In the genomic region with DNA sequence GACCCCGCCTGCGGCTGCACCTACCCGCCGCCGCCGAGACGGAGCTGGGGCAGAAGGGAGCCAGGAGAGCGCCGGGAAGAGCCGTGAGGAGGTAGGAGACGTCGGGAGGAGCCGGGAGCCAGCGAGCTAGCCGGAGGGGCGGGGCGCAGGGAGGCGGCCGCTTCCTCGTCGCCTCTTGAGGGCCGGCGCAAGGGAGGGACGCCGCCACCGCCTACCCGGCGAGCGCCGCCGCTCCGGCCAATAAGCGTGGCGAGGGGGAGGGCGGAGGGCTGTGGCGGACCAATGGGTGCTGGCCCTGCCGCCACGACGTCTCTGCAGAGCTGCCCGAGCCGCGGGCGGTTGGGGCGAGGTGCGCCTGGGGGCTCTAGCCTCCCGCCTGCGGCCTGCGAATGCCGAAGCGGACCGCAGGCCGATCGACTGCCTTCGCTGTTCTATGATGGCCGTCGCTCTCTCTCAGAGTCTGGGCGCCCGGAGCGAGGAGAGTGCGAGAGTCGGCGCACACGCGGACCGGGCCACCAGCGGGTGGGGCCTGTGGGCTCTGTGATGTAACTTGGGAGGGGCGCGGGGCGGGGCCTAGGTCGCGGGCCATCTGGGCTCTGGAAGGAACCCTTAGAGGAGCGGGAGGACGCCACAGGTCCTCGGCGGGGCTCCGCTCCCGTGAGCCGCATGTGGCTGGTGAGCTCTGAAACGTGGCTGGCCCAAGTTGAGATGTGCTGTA, we compare ENCODE assay signal across 8 cellular contexts.
DNase-seq lines count a peak whose midpoint lies in the region; ATAC-seq and TF ChIP-seq lines count a peak whose summit lies in the region.

No MANE protein-coding gene starts in this region.

- DNase-seq in EH (ENCODE audit: low read depth) (peak; percentile 98), GOT3 (lab: John Stamatoyannopoulos, UW) (peak; percentile 84), LNCaP clone FGC (ENCODE audit: low read depth) (peak; percentile 90), RPMI8226 (peak; percentile 97), fibroblast of pulmonary artery (ENCODE audit: low read depth) (peak; percentile 97)
- DNase-seq in activated T-helper 9 cell treated with anti-CD3 and anti-CD28 coated beads, Interleukin-2, amount 50 U/mL, for 16 hours (ENCODE audit: low read depth), result peak; percentile 93
- DNase-seq in natural killer cell treated with Interleukin-12 subunit alpha and Interleukin-12 subunit beta and Interleukin-15 and Interleukin-18, amount 100 ng/mL, for 72 hours (ENCODE audit: low spot score), result peak; percentile 97
- peak; percentile 96 for DNase-seq in stimulated activated naive CD4-positive, alpha-beta T cell treated with Interleukin-2 at 50 U/mL for 16 hours (lab: John Stamatoyannopoulos, UW)

- no peaks in the 10 kb centered on the region for H3K36me3 Mint-ChIP-seq in natural killer cell treated with Interleukin-12 subunit alpha and Interleukin-12 subunit beta and Interleukin-15 and Interleukin-18, amount 100 ng/mL, for 72 hours

- H3K4me1 Mint-ChIP-seq in natural killer cell treated with Interleukin-12 subunit alpha and Interleukin-12 subunit beta and Interleukin-15 and Interleukin-18, amount 100 ng/mL, for 72 hours (ENCODE audit: low read depth in 2 of 2), result peaks cover 26 to 29% of the 10 kb centered on the region in 2 donors

- peak; percentile 99 for ATAC-seq in natural killer cell treated with Interleukin-12 subunit alpha and Interleukin-12 subunit beta and Interleukin-15 and Interleukin-18, amount 100 ng/mL, for 72 hours

- TF ChIP-seq CTCF in LNCaP clone FGC (IDR thresholded peaks at IDR 0.05; ENCODE audit: control insufficient read depth, extremely low read depth, insufficient read depth) (0 out of 2 replicates have a peak, but pooled peaks have one; percentile 8), fibroblast of pulmonary artery (IDR thresholded peaks at IDR 0.05; ENCODE audit: low read length, missing control alignments) (no peak)

- no peaks in the 10 kb centered on the region for H3K9me3 Mint-ChIP-seq in natural killer cell treated with Interleukin-12 subunit alpha and Interleukin-12 subunit beta and Interleukin-15 and Interleukin-18, amount 100 ng/mL, for 72 hours

- H3K4me3 ChIP-seq in LNCaP clone FGC (ENCODE audit: low read depth, low read length), result peak overlapping the region; percentile 94
- peak overlapping the region; percentile 97 for H3K4me3 ChIP-seq in fibroblast of pulmonary artery (replicated peaks; ENCODE audit: low read depth, low read length)

- peaks cover 0 to 3% of the 10 kb centered on the region in 2 donors for H3K27me3 Mint-ChIP-seq in natural killer cell treated with Interleukin-12 subunit alpha and Interleukin-12 subunit beta and Interleukin-15 and Interleukin-18, amount 100 ng/mL, for 72 hours

- peak overlapping the region; percentile 86 to 88 for H3K27ac Mint-ChIP-seq in natural killer cell treated with Interleukin-12 subunit alpha and Interleukin-12 subunit beta and Interleukin-15 and Interleukin-18, amount 100 ng/mL, for 72 hours

- peak overlapping the region; percentile 97 for H3K4me3 Mint-ChIP-seq in natural killer cell treated with Interleukin-12 subunit alpha and Interleukin-12 subunit beta and Interleukin-15 and Interleukin-18, amount 100 ng/mL, for 72 hours

Comparison
In these comparisons a context has a peak if more than half of its experiments do, and no peak if none do; other contexts are left out.
1. Peak in every context shown above with its lines: DNase-seq, ATAC-seq and H3K4me3 ChIP-seq.